Comparison of ENCODE assay signal across 20 cellular contexts in the genomic region with DNA sequence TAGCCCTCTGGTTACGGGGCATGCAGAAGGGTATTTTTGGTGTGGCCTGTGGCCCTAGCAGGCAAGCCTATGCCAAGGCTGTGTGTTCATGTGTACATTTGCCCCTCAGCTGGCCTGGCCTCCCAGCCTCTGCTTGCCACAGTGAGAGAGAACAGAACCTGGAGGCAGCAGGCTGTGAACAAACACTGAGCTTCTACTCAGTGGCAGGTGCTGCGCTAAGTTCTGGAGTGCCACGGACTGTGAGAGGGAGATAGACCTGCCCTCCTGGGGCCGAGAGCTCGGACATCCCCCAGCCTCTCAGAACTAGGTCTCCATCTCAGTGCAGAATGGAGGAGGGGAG. TPM values are rescaled to one million over a fixed set of nuclear protein-coding genes. Genes with fewer than 3 reads are reported as not detected.
DNase-seq lines count a peak whose midpoint lies in the region; ATAC-seq, FAIRE-seq and TF ChIP-seq lines count a peak whose summit lies in the region.
"Had no signal": no experiment of that assay in that cellular context is flagged by ENCODE, and none has a peak within 500 bp of the region (broad histone marks: within the 10 kb centered on the region; RNA-seq: fewer than 3 reads in every experiment).

No MANE protein-coding gene starts in this region.

- peaks cover 5% of the 10 kb centered on the region for H3K9me3 ChIP-seq in mesenchymal stem cell (ENCODE audit: control insufficient read depth, low read length)
- no peaks in the 10 kb centered on the region for H3K9me3 ChIP-seq in kidney (ENCODE audit: control insufficient read depth in 1 of 2, low read length in 2 of 2)

- no peak for FAIRE-seq in kidney (lab: Jason Lieb, UNC)
- FAIRE-seq: D721Med had no signal

- H3K4me3 Mint-ChIP-seq in natural killer cell = no peak overlapping the region
- H3K4me3 Mint-ChIP-seq: CD14-positive monocyte; CD8-positive, alpha-beta T cell; GM23338; H9 had no signal

- intact Hi-C loops in natural killer cell (cut with micrococcal nuclease) (no loop called here), kidney (cut with DNase I) (no loop called here)

- ATAC-seq in natural killer cell = no peak
- ATAC-seq: CD8-positive, alpha-beta T cell had no signal

- H3K27ac ChIP-seq in mesenchymal stem cell (ENCODE audit: low read length, poor library complexity, severe bottlenecking) (no peak overlapping the region), kidney (ENCODE audit: low read depth in 2 of 2, low read length in 2 of 2) (no peak overlapping the region)
- H3K27ac ChIP-seq: 22Rv1 had no signal

- H3K14ac ChIP-seq in mesenchymal stem cell (ENCODE audit: low read length in 2 of 2) = no peak overlapping the region

- H3K4me1 Mint-ChIP-seq in natural killer cell = no peaks in the 10 kb centered on the region
- H3K4me1 Mint-ChIP-seq: CD14-positive monocyte had no signal

- H2AFZ ChIP-seq in mesenchymal stem cell (ENCODE audit: low read depth, low read length) = no peak overlapping the region
- H2AFZ ChIP-seq: GM23338 had no signal

- H3K36me3 ChIP-seq in mesenchymal stem cell (ENCODE audit: control insufficient read depth in 1 of 2, insufficient read depth in 2 of 2, low read depth in 1 of 2, low read length in 2 of 2) (no peaks in the 10 kb centered on the region), kidney (ENCODE audit: control insufficient read depth in 1 of 2, insufficient read depth in 2 of 2, low read length in 2 of 2) (no peaks in the 10 kb centered on the region)

- no peaks in the 10 kb centered on the region for H3K9me3 Mint-ChIP-seq in natural killer cell
- H3K9me3 Mint-ChIP-seq: CD8-positive, alpha-beta T cell had no signal

- no peak overlapping the region for H2BK15ac ChIP-seq in mesenchymal stem cell (ENCODE audit: low read depth, poor library complexity, severe bottlenecking)

- H2AK5ac ChIP-seq in mesenchymal stem cell (ENCODE audit: low read length, severe bottlenecking) = no peak overlapping the region

- no peaks in the 10 kb centered on the region for H3K36me3 Mint-ChIP-seq in natural killer cell
- H3K36me3 Mint-ChIP-seq: CD8-positive, alpha-beta T cell had no signal

- 79% methylated on average over 5 of the region's 5 CpGs for WGBS in mesenchymal stem cell

- no peaks in the 10 kb centered on the region for H3K79me1 ChIP-seq in mesenchymal stem cell (replicated peaks; ENCODE audit: low read length, poor library complexity, severe bottlenecking)

- H3K9ac ChIP-seq in mesenchymal stem cell (ENCODE audit: low read length) = peak overlapping the region; percentile 5
- H3K9ac ChIP-seq in kidney (ENCODE audit: low read length in 2 of 2) = no peak overlapping the region

- H2BK12ac ChIP-seq in mesenchymal stem cell (ENCODE audit: low read length in 2 of 2) = no peak overlapping the region

- DNase-seq in NCI-H748 (lab: John Stamatoyannopoulos, UW; ENCODE audit: unreplicated experiment) (peak; percentile 15), NCI-H748 treated with DMSO at 0.1 percent for 48 hours (lab: John Stamatoyannopoulos, UW) (no peak), SHP77 (lab: John Stamatoyannopoulos, UW) (peak; percentile 44 to 65), mesenchymal stem cell (no peak), hepatic stellate cell (ENCODE audit: low spot score) (no peak), natural killer cell (no peak), kidney (no peak)
- DNase-seq: CD8-positive, alpha-beta T cell; COR-L47; DMS153; GF-D8; H9 had no signal

- H3K4me3 ChIP-seq in mesenchymal stem cell (ENCODE audit: insufficient read depth in 1 of 2, low read depth in 1 of 2, low read length in 2 of 2) (no peak overlapping the region), kidney (ENCODE audit: low read length in 2 of 2) (no peak overlapping the region)
- H3K4me3 ChIP-seq: GM23338 had no signal

- H3K27me3 ChIP-seq in mesenchymal stem cell (ENCODE audit: control insufficient read depth in 1 of 2, insufficient read depth in 1 of 2, low read length in 2 of 2) = peaks cover 8 to 9% of the 10 kb centered on the region in 2 experiments

- H3K4me1 ChIP-seq in mesenchymal stem cell (ENCODE audit: control insufficient read depth, insufficient read depth, low read depth, low read length) (no peaks in the 10 kb centered on the region), kidney (ENCODE audit: control insufficient read depth in 1 of 2, insufficient read depth in 1 of 2, low read depth in 1 of 2, low read length in 2 of 2) (no peaks in the 10 kb centered on the region)

- H2BK5ac ChIP-seq in mesenchymal stem cell (ENCODE audit: low read depth, low read length, poor library complexity, severe bottlenecking) = no peak overlapping the region

- TF ChIP-seq CTCF in natural killer cell (IDR thresholded peaks at IDR 0.05) = no peak
- TF ChIP-seq CTCF in kidney (IDR thresholded peaks at IDR 0.05; ENCODE audit: borderline replicate concordance, extremely low read depth, insufficient read depth) = no peak

- H4K91ac ChIP-seq in mesenchymal stem cell (ENCODE audit: low read length) = no peak overlapping the region

- H3K18ac ChIP-seq in mesenchymal stem cell (ENCODE audit: low read depth in 1 of 2, low read length in 2 of 2) = no peak overlapping the region

- H3K4ac ChIP-seq in mesenchymal stem cell (ENCODE audit: low read depth in 1 of 2, low read length in 2 of 2) = no peak overlapping the region

- H4K8ac ChIP-seq in mesenchymal stem cell (ENCODE audit: low read length) = no peak overlapping the region

- no peak overlapping the region for H3K27ac Mint-ChIP-seq in natural killer cell
- H3K27ac Mint-ChIP-seq: CD14-positive monocyte; CD8-positive, alpha-beta T cell; GM23338 had no signal

- no peak overlapping the region for H3K23ac ChIP-seq in mesenchymal stem cell (ENCODE audit: low read length in 2 of 2)

- H2BK120ac ChIP-seq in mesenchymal stem cell (ENCODE audit: low read depth, low read length) = no peak overlapping the region

- peaks cover 0 to 3% of the 10 kb centered on the region in 2 donors for H3K27me3 Mint-ChIP-seq in natural killer cell (ENCODE audit: low read depth in 2 of 2)

- no peak overlapping the region for H3K4me2 ChIP-seq in mesenchymal stem cell (ENCODE audit: low read length, poor library complexity, severe bottlenecking)
- H3K4me2 ChIP-seq: GM23338 had no signal

RNA-seq across cellular contexts. Expression of gene SMIM23, which starts 8.2 kb away (rescaled TPM):
- polyA plus RNA-seq in mesenchymal stem cell (2013, experiment 1 of 2) = not detected
- polyA plus RNA-seq in mesenchymal stem cell (2013, experiment 2 of 2) = not detected
- total RNA-seq in natural killer cell = not detected
- total RNA-seq in kidney = not detected
- polyA plus RNA-seq in kidney (ENCODE audit: insufficient read depth, low read depth, low replicate concordance) = not detected
- total RNA-seq: A673; CD8-positive, alpha-beta T cell; GM23338; H9; HT-29; IMR-90 had no signal
- polyA plus RNA-seq: BJ, CD14-positive monocyte, GM23338, IMR-90 had no signal

Comparison
In these comparisons a context has a peak if more than half of its experiments do, and no peak if none do; other contexts are left out.
1. DNase-seq: peak in NCI-H748 (single experiment) and SHP77 (2 of 2); none in NCI-H748 treated with DMSO at 0.1 percent for 48 hours (single experiment), mesenchymal stem cell (single experiment), hepatic stellate cell (single experiment), natural killer cell (single experiment) and kidney (single experiment).